In the genomic region with DNA sequence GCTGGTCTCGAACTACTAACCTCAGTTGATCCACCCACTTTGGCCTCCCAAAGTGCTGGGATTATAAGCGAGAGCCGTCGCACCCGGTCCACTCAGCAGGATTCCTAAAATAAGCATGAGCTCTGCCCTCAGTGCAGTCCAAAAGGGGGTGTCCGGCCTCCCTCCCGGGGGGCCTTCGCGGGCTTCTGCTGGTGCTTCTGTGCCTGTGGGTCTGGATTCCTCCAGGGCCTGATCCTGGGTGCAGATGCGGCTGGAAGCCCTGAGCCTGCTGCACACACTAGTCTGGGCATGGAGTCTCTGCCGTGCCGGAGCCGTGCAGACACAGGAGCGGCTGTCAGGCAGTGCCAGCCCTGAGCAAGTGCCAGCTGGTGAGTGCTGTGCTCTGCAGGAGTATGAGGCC, we compare ENCODE assay signal across 2 cellular contexts. TPM values are rescaled to one million over a fixed set of nuclear protein-coding genes. Genes with fewer than 3 reads are reported as not detected.
"Had no signal": no experiment of that assay in that cellular context is flagged by ENCODE, and none has a peak within 500 bp of the region (broad histone marks: within the 10 kb centered on the region; RNA-seq: fewer than 3 reads in every experiment).

No MANE protein-coding gene starts in this region.

RNA-seq across cellular contexts. Expression of a gene that starts 23.5 kb away (rescaled TPM):
- total RNA-seq: HepG2 had no signal
- polyA plus RNA-seq: IgD-negative memory B cell had no signal
